ENCODE assay signal across 19 cellular contexts in genomic region chr1:182847105-182847504, GRCh38.
"Had no signal": no experiment of that assay in that cellular context is flagged by ENCODE, and none has a peak within 500 bp of the region (broad histone marks: within the 10 kb centered on the region; RNA-seq: fewer than 3 reads in every experiment).

No MANE protein-coding gene starts in this region.

- H3K27ac Mint-ChIP-seq: activated CD8-positive, alpha-beta memory T cell treated with anti-CD3 and anti-CD28 coated beads, Interleukin-2, amount 10 ng/mL, durations not matched to agents 7 days and 5 days had no signal

- H3K4me3 ChIP-seq: coronary artery, esophagus squamous epithelium, hepatocyte, left lung, sigmoid colon, tibial artery, vagina had no signal

- H3K4me2 ChIP-seq: hepatocyte had no signal

- H3K27me3 Mint-ChIP-seq: activated CD8-positive, alpha-beta memory T cell treated with anti-CD3 and anti-CD28 coated beads, Interleukin-2, amount 10 ng/mL, durations not matched to agents 7 days and 5 days had no signal

- H3K27me3 ChIP-seq: esophagus squamous epithelium, hepatocyte, left lung, sigmoid colon, tibial artery, vagina had no signal

- H3K9me3 ChIP-seq: esophagus squamous epithelium, left lung, sigmoid colon, tibial artery, vagina had no signal

- H3K4me1 ChIP-seq: parathyroid adenoma had no signal

- DNase-seq: activated CD4-positive, alpha-beta T cell treated with anti-CD3 and anti-CD28 coated beads, Interleukin-2, amount 50 U/mL, for 4 hours; activated CD4-positive, CD25-positive, alpha-beta regulatory T cell; activated CD8-positive, alpha-beta memory T cell treated with anti-CD3 and anti-CD28 coated beads, Interleukin-2, amount 10 ng/mL, durations not matched to agents 7 days and 5 days; activated naive CD4-positive, alpha-beta T cell; activated T-cell treated with anti-CD3 and anti-CD28 coated beads, Interleukin-2, amount 50 U/mL, for 48 hours; amniotic stem cell; esophagus squamous epithelium; left lung; mammary epithelial cell; sigmoid colon; stimulated activated CD4-positive, alpha-beta T cell treated with anti-CD3 and anti-CD28 coated beads, Interleukin-1b, Interleukin-23, amount 100 ng/mL, for 48 hours; SW 1271; tibial artery had no signal

- ATAC-seq: activated CD8-positive, alpha-beta memory T cell treated with anti-CD3 and anti-CD28 coated beads, Interleukin-2, amount 10 ng/mL, durations not matched to agents 7 days and 5 days; left lung had no signal

- H3K4me3 Mint-ChIP-seq: activated CD8-positive, alpha-beta memory T cell treated with anti-CD3 and anti-CD28 coated beads, Interleukin-2, amount 10 ng/mL, durations not matched to agents 7 days and 5 days had no signal

- H3K9ac ChIP-seq: parathyroid adenoma had no signal

- H2AFZ ChIP-seq: hepatocyte, parathyroid adenoma had no signal

- H3K9me3 Mint-ChIP-seq: neural crest cell; T-helper 2 cell treated with Interferon-gamma antibody and Interleukin-4, amounts not matched to agents 5 μg/mL and 100 μg/mL, for 36 hours had no signal
